In genomic region chr16:87384162-87384999, GRCh38 we compare ENCODE assay signal across 8 cellular contexts. TPM values are rescaled to one million over a fixed set of nuclear protein-coding genes. Genes with fewer than 3 reads are reported as not detected.
DNase-seq lines count a peak whose midpoint lies in the region; ATAC-seq and TF ChIP-seq lines count a peak whose summit lies in the region.

No MANE protein-coding gene starts in this region.

- peak overlapping the region; percentile 54 to 77 for H3K4me3 ChIP-seq in DND-41 (ENCODE audit: low read depth in 1 of 2, low read length in 2 of 2)
- H3K4me3 ChIP-seq in HUES64 (ENCODE audit: low read length) = peak overlapping the region; percentile 92
- peak overlapping the region; percentile 76 for H3K4me3 ChIP-seq in left ventricle myocardium inferior

- H3K27me3 Mint-ChIP-seq in activated T-helper 1 cell treated with anti-CD3 and anti-CD28 coated beads, Interleukin-12 subunit alpha, Interleukin-12 subunit beta, Interleukin-2, Interleukin-4 antibody, amounts not matched to agents 30 ng/mL and 10 ng/mL and 1 ng/mL, durations not matched to agents 14 hours and 24 hours and 36 hours (ENCODE audit: insufficient read depth) = peaks cover 2% of the 10 kb centered on the region

- intact Hi-C loops in activated T-helper 1 cell treated with anti-CD3 and anti-CD28 coated beads, Interleukin-12 subunit alpha, Interleukin-12 subunit beta, Interleukin-2, Interleukin-4 antibody, amounts not matched to agents 30 ng/mL and 10 ng/mL and 1 ng/mL, durations not matched to agents 14 hours and 24 hours and 36 hours (cut with micrococcal nuclease) = loop anchor here (1.0 to 10.0 kb wide), 5 partner anchors 8 to 1280 kb away; partner anchors contain the start of genes BANP, MAP1LC3B, MVD and ZCCHC14
- intact Hi-C loops in left ventricle myocardium inferior (cut with micrococcal nuclease) = no loop called here

- TF ChIP-seq CTCF in DND-41 (IDR thresholded peaks at IDR 0.05; ENCODE audit: borderline replicate concordance, extremely low read depth, low read length, poor library complexity, severe bottlenecking) = no peak
- no peak for TF ChIP-seq CTCF in left ventricle myocardium inferior (IDR thresholded peaks at IDR 0.05; ENCODE audit: borderline replicate concordance)

- H3K27ac ChIP-seq in DND-41 (ENCODE audit: low read length) = peak overlapping the region; percentile 84
- H3K27ac ChIP-seq in HUES64 (ENCODE audit: low read depth, low read length) = peak overlapping the region; percentile 92
- peak overlapping the region; percentile 93 for H3K27ac ChIP-seq in left ventricle myocardium inferior (replicated peaks)

- peak overlapping the region; percentile 98 for H3K27ac Mint-ChIP-seq in activated T-helper 1 cell treated with anti-CD3 and anti-CD28 coated beads, Interleukin-12 subunit alpha, Interleukin-12 subunit beta, Interleukin-2, Interleukin-4 antibody, amounts not matched to agents 30 ng/mL and 10 ng/mL and 1 ng/mL, durations not matched to agents 14 hours and 24 hours and 36 hours

- peaks cover 70% of the 10 kb centered on the region for H3K79me2 ChIP-seq in DND-41 (ENCODE audit: insufficient read depth, low read length)

- WGBS in HUES64 = 9% methylated on average over 69 of the region's 69 CpGs

- H3K9me3 Mint-ChIP-seq in activated T-helper 1 cell treated with anti-CD3 and anti-CD28 coated beads, Interleukin-12 subunit alpha, Interleukin-12 subunit beta, Interleukin-2, Interleukin-4 antibody, amounts not matched to agents 30 ng/mL and 10 ng/mL and 1 ng/mL, durations not matched to agents 14 hours and 24 hours and 36 hours = no peaks in the 10 kb centered on the region

- no peaks in the 10 kb centered on the region for H3K9me3 ChIP-seq in DND-41 (ENCODE audit: insufficient read depth, low read length, severe bottlenecking)
- H3K9me3 ChIP-seq in HUES64 (ENCODE audit: insufficient read depth, low read depth, low read length) = no peaks in the 10 kb centered on the region
- H3K9me3 ChIP-seq in left ventricle myocardium inferior (replicated peaks) = no peaks in the 10 kb centered on the region

- H3K9ac ChIP-seq in DND-41 (ENCODE audit: low read depth, low read length) (peak overlapping the region; percentile 78), HUES64 (ENCODE audit: low read depth, low read length) (peak overlapping the region; percentile 92)

- H3K36me3 ChIP-seq in DND-41 (ENCODE audit: insufficient read depth, low read length) = peaks cover 1% of the 10 kb centered on the region
- no peaks in the 10 kb centered on the region for H3K36me3 ChIP-seq in HUES64 (ENCODE audit: insufficient read depth, low read length)
- no peaks in the 10 kb centered on the region for H3K36me3 ChIP-seq in left ventricle myocardium inferior

- peaks cover 7% of the 10 kb centered on the region for H3K36me3 Mint-ChIP-seq in activated T-helper 1 cell treated with anti-CD3 and anti-CD28 coated beads, Interleukin-12 subunit alpha, Interleukin-12 subunit beta, Interleukin-2, Interleukin-4 antibody, amounts not matched to agents 30 ng/mL and 10 ng/mL and 1 ng/mL, durations not matched to agents 14 hours and 24 hours and 36 hours (ENCODE audit: low read depth)

- H3K4me3 Mint-ChIP-seq in activated T-helper 1 cell treated with anti-CD3 and anti-CD28 coated beads, Interleukin-12 subunit alpha, Interleukin-12 subunit beta, Interleukin-2, Interleukin-4 antibody, amounts not matched to agents 30 ng/mL and 10 ng/mL and 1 ng/mL, durations not matched to agents 14 hours and 24 hours and 36 hours = peak overlapping the region; percentile 88

- ATAC-seq in DND-41 (ENCODE audit: insufficient read depth, low read depth) (peak; percentile 33), GM21390 (IDR thresholded peaks at IDR 0.05; ENCODE audit: unreplicated experiment) (peak; percentile 14)

- no peak for DNase-seq in DND-41
- no peak for DNase-seq in activated T-helper 1 cell treated with anti-CD3 and anti-CD28 coated beads, Interleukin-12 subunit alpha, Interleukin-12 subunit beta, Interleukin-2, Interleukin-4 antibody, amounts not matched to agents 30 ng/mL and 10 ng/mL and 1 ng/mL, durations not matched to agents 14 hours and 24 hours and 36 hours (ENCODE audit: low spot score)
- peak; percentile 68 for DNase-seq in left ventricle myocardium inferior
- peak; percentile 99 for DNase-seq in retina
- DNase-seq in epidermal melanocyte (ENCODE audit: insufficient read length, low spot score) = no peak
- no peak for DNase-seq in NCI-H2196 treated with DMSO at 0.1 percent for 48 hours (lab: John Stamatoyannopoulos, UW; ENCODE audit: unreplicated experiment)

- H4K20me1 ChIP-seq in DND-41 (ENCODE audit: insufficient read depth, low read length) = peaks cover 25% of the 10 kb centered on the region; the same call in 1 of the 2 replicates

- peak overlapping the region; percentile 93 for H3K4me2 ChIP-seq in DND-41 (ENCODE audit: insufficient read depth, low read length)

- peak overlapping the region; percentile 77 for H2AFZ ChIP-seq in DND-41 (ENCODE audit: low read depth, low read length)

- H3K4me1 Mint-ChIP-seq in activated T-helper 1 cell treated with anti-CD3 and anti-CD28 coated beads, Interleukin-12 subunit alpha, Interleukin-12 subunit beta, Interleukin-2, Interleukin-4 antibody, amounts not matched to agents 30 ng/mL and 10 ng/mL and 1 ng/mL, durations not matched to agents 14 hours and 24 hours and 36 hours (ENCODE audit: low read depth) = peaks cover 52% of the 10 kb centered on the region

- H3K4me1 ChIP-seq in DND-41 (ENCODE audit: insufficient read depth, low read length) (peaks cover 66% of the 10 kb centered on the region), HUES64 (ENCODE audit: insufficient read depth, low read length) (peaks cover 7% of the 10 kb centered on the region; the same call in 1 of the 2 replicates), left ventricle myocardium inferior (peaks cover 79% of the 10 kb centered on the region)

- H3K27me3 ChIP-seq in DND-41 (ENCODE audit: insufficient read depth, low read length, poor library complexity) = no peaks in the 10 kb centered on the region
- H3K27me3 ChIP-seq in HUES64 (ENCODE audit: insufficient read depth, low read length) = no peaks in the 10 kb centered on the region
- no peaks in the 10 kb centered on the region for H3K27me3 ChIP-seq in left ventricle myocardium inferior (ENCODE audit: low read depth)

RNA-seq across cellular contexts. Expression of gene FBXO31, which starts 0.8 kb away (rescaled TPM):
- polyA plus RNA-seq in HUES64 (2013, experiment 1 of 2) = 7.4 TPM
- 7.9 TPM for polyA plus RNA-seq in HUES64 (2013, experiment 2 of 2)
- 40.7 and 41.3 TPM in 2 replicates for total RNA-seq in activated T-helper 1 cell treated with anti-CD3 and anti-CD28 coated beads, Interleukin-12 subunit alpha, Interleukin-12 subunit beta, Interleukin-2, Interleukin-4 antibody, amounts not matched to agents 30 ng/mL and 10 ng/mL and 1 ng/mL, durations not matched to agents 14 hours and 24 hours and 36 hours
- 74.5 TPM for total RNA-seq in left ventricle myocardium inferior

RNA-seq across cellular contexts. Expression of gene MAP1LC3B, which starts 7.8 kb away (rescaled TPM):
- 48.7 TPM for polyA plus RNA-seq in HUES64 (2013, experiment 1 of 2)
- polyA plus RNA-seq in HUES64 (2013, experiment 2 of 2) = 53.6 TPM
- 39.9 and 40.8 TPM in 2 replicates for total RNA-seq in activated T-helper 1 cell treated with anti-CD3 and anti-CD28 coated beads, Interleukin-12 subunit alpha, Interleukin-12 subunit beta, Interleukin-2, Interleukin-4 antibody, amounts not matched to agents 30 ng/mL and 10 ng/mL and 1 ng/mL, durations not matched to agents 14 hours and 24 hours and 36 hours
- total RNA-seq in left ventricle myocardium inferior = 131 TPM

Comparison
In these comparisons a context has a peak if more than half of its experiments do, and no peak if none do; other contexts are left out.
1. DNase-seq: peak in left ventricle myocardium inferior (single experiment) and retina (single experiment); none in DND-41 (single experiment), activated T-helper 1 cell treated with anti-CD3 and anti-CD28 coated beads, Interleukin-12 subunit alpha, Interleukin-12 subunit beta, Interleukin-2, Interleukin-4 antibody, amounts not matched to agents 30 ng/mL and 10 ng/mL and 1 ng/mL, durations not matched to agents 14 hours and 24 hours and 36 hours (single experiment), epidermal melanocyte (single experiment) and NCI-H2196 treated with DMSO at 0.1 percent for 48 hours (single experiment).
2. Peak in every context shown above with its lines, with median percentiles within 50 percentile points of each other: H3K27ac ChIP-seq and H3K4me3 ChIP-seq.